In genomic region chr17:59842901-59843652, GRCh38 we compare ENCODE assay signal across 1 cellular context.
TF ChIP-seq lines count a peak whose summit lies in the region.

No MANE protein-coding gene starts in this region.

TF ChIP-seq in HepG2, 621 proteins besides CTCF, POLR2A, EP300 and RAD21 (continued from another document):
- TF ChIP-seq GABPB1 (CRISPR knock-in tag; IDR thresholded peaks at IDR 0.05), result peak; percentile 63
- peak; percentile 79 for TF ChIP-seq FOXO1 (CRISPR knock-in tag; IDR thresholded peaks at IDR 0.05)
- TF ChIP-seq ZBTB49 (CRISPR knock-in tag; IDR thresholded peaks at IDR 0.05; ENCODE audit: borderline replicate concordance), result 0 out of 2 replicates have a peak, but pooled peaks have one; percentile 52
- peak; percentile 70; the same call in 1 of the 2 replicates for TF ChIP-seq KLF11 (CRISPR knock-in tag; IDR thresholded peaks at IDR 0.05)
- TF ChIP-seq ELK4 (CRISPR knock-in tag; IDR thresholded peaks at IDR 0.05; ENCODE audit: borderline replicate concordance), result peak; percentile 82; the same call in 1 of the 2 replicates
- peak; percentile 9 for TF ChIP-seq ZNF407 (CRISPR knock-in tag; IDR thresholded peaks at IDR 0.05; ENCODE audit: not compliant biosample characterization)
- TF ChIP-seq ZNF441 (CRISPR knock-in tag; IDR thresholded peaks at IDR 0.05; ENCODE audit: borderline replicate concordance), result no peak; the same call in none of the 2 replicates
- 0 out of 2 replicates have a peak, but pooled peaks have one; percentile 9 for TF ChIP-seq ZNF354B (CRISPR knock-in tag; IDR thresholded peaks at IDR 0.05)
- peak; percentile 63 for TF ChIP-seq MAX (IDR thresholded peaks at IDR 0.05)
- no peak for TF ChIP-seq MBNL3 (CRISPR knock-in tag; conservative IDR thresholded peaks at IDR 0.05)
- TF ChIP-seq SNAI1 (CRISPR knock-in tag; IDR thresholded peaks at IDR 0.05; ENCODE audit: borderline replicate concordance), result peak; percentile 17; the same call in 1 of the 2 replicates
- TF ChIP-seq ATF1 (CRISPR knock-in tag; IDR thresholded peaks at IDR 0.05), result peak; percentile 32; the same call in 1 of the 2 replicates
- no peak for TF ChIP-seq ZNF326 (CRISPR knock-in tag; IDR thresholded peaks at IDR 0.05; ENCODE audit: borderline replicate concordance)
- TF ChIP-seq SOX5 (CRISPR knock-in tag; IDR thresholded peaks at IDR 0.05; ENCODE audit: borderline replicate concordance), result peak; percentile 75
- TF ChIP-seq ATF7-NPFF (CRISPR knock-in tag; IDR thresholded peaks at IDR 0.05; ENCODE audit: low read depth), result peak; percentile 22; the same call in 1 of the 2 replicates
- peak; percentile 78 for TF ChIP-seq ATF2 (CRISPR knock-in tag; IDR thresholded peaks at IDR 0.05)
- no peak for TF ChIP-seq ZNF605 (CRISPR knock-in tag; IDR thresholded peaks at IDR 0.05)
- no peak; the same call in 1 of the 2 replicates for TF ChIP-seq ZNF121 (CRISPR knock-in tag; IDR thresholded peaks at IDR 0.05)
- TF ChIP-seq ZC3H4 (CRISPR knock-in tag; IDR thresholded peaks at IDR 0.05; ENCODE audit: borderline replicate concordance), result peak; percentile 100
- TF ChIP-seq POLR2AphosphoS5 (IDR thresholded peaks at IDR 0.05; ENCODE audit: low read depth, low read length), result peak; percentile 89
- TF ChIP-seq ZNF329 (CRISPR knock-in tag; IDR thresholded peaks at IDR 0.05; ENCODE audit: low read depth), result 0 out of 2 replicates have a peak, but pooled peaks have one; percentile 35
- TF ChIP-seq CBX5 (CRISPR knock-in tag; IDR thresholded peaks at IDR 0.05; ENCODE audit: borderline replicate concordance), result peak; percentile 64; the same call in 1 of the 2 replicates
- peak; percentile 79 for TF ChIP-seq ATF3 (CRISPR knock-in tag; IDR thresholded peaks at IDR 0.05)
- TF ChIP-seq PRDM15 (CRISPR knock-in tag; IDR thresholded peaks at IDR 0.05), result peak; percentile 57
- TF ChIP-seq CREB1 (IDR thresholded peaks at IDR 0.05), result peak; percentile 41; the same call in 1 of the 2 replicates
- peak; percentile 62 for TF ChIP-seq CREB1 (CRISPR knock-in tag; IDR thresholded peaks at IDR 0.05)
- 0 out of 2 replicates have a peak, but pooled peaks have one; percentile 42 for TF ChIP-seq ATRX (CRISPR knock-in tag; IDR thresholded peaks at IDR 0.05; ENCODE audit: borderline replicate concordance)
- peak; percentile 89 for TF ChIP-seq ZNF749 (CRISPR knock-in tag; IDR thresholded peaks at IDR 0.05; ENCODE audit: borderline replicate concordance)
- no peak for TF ChIP-seq PCBP1 (IDR thresholded peaks at IDR 0.05; ENCODE audit: borderline replicate concordance, low read depth, low read length)
- peak; percentile 93; the same call in 1 of the 2 replicates for TF ChIP-seq SAFB2 (CRISPR knock-in tag; IDR thresholded peaks at IDR 0.05; ENCODE audit: borderline replicate concordance, low read depth)
- no peak; the same call in 1 of the 2 replicates for TF ChIP-seq SP2 (CRISPR knock-in tag; IDR thresholded peaks at IDR 0.05)
- peak in 1 of 2 experiments; percentile 56; a peak in 1 of 4 replicates for TF ChIP-seq REST (IDR thresholded peaks at IDR 0.05; ENCODE audit: borderline replicate concordance in 1 of 2, low read depth in 1 of 2, low read length in 2 of 2)
